In the genomic region with DNA sequence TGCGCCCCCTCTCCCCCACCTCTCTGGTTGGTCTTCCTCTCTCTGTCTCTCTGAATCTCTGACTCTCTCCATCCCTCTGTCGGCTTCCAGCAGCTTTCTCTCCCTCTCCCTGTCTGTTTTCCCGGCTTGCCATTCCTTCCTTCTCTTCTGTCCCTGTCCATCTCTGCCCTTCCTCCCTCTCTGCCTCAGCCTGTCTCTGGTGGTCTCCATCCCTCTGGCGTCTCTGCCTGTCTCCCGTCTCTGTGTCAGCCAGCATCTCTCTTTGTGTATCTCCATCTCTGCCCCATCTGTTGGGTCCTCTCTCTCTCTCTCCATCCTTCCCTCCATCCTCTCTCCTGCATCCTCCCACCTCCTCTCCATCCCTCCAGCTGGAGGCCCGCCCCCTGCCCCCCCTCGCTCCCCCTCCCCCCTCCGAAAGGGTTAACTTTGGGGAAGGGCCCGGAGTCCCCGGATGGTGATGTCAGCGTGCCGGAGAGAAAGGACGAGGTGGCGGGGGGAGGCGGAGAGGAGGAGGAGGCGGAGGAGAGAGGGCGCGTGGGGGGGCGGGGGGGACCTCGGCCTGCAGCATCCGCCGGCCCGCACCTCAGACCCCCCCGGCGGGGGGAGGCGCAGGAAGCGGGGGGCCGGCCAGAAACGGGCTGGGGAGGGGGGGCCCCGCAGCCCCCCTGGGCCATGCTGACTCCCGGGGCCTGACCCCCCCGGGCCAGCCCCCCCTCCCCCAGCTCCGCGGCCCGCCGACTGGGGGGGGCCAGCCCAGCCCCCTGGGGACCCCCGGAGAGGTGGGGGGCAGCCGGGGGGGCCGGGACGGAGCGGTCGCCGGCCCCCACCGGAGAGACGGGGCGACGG, we compare ENCODE assay signal across 8 cellular contexts. TPM values are rescaled to one million over a fixed set of nuclear protein-coding genes. Genes with fewer than 3 reads are reported as not detected.
DNase-seq lines count a peak whose midpoint lies in the region; ATAC-seq and TF ChIP-seq lines count a peak whose summit lies in the region.

A gene (plus strand): TSS at position 450 of the 846 bp plus-strand sequence. CDS start 446 bp downstream, outside the sequence.

- H3K9ac ChIP-seq in parathyroid adenoma = peak within 1 kb of the TSS; percentile 46

- peaks cover 11% of the 10 kb centered on the region for H3K4me1 ChIP-seq in parathyroid adenoma

- TF ChIP-seq CTCF in fibroblast of mammary gland (conservative IDR thresholded peaks at IDR 0.05; ENCODE audit: control insufficient read depth, insufficient read depth, low read depth, low read length) = no peak
- no peak for TF ChIP-seq CTCF in parathyroid adenoma (IDR thresholded peaks at IDR 0.05)
- TF ChIP-seq CTCF in lower leg skin (IDR thresholded peaks at IDR 0.05) = no peak

- peaks cover 26% of the 10 kb centered on the region for H3K4me1 Mint-ChIP-seq in activated T-cell treated with anti-CD3 and anti-CD28 coated beads, Interleukin-2, amount 50 U/mL, for 4 hours (ENCODE audit: low read depth)

- TF ChIP-seq POLR2A in lower leg skin (IDR thresholded peaks at IDR 0.05) = no peak

- H3K27ac ChIP-seq in parathyroid adenoma = peak within 1 kb of the TSS; percentile 56

- no peak for ATAC-seq in activated T-cell treated with anti-CD3 and anti-CD28 coated beads, Interleukin-2, amount 50 U/mL, for 4 hours
- ATAC-seq in HG03025 (IDR thresholded peaks at IDR 0.05; ENCODE audit: low FRiP score, unreplicated experiment) (no peak), HG03432 (IDR thresholded peaks at IDR 0.05; ENCODE audit: unreplicated experiment) (no peak)

- no peaks in the 10 kb centered on the region for H3K9me3 ChIP-seq in parathyroid adenoma (ENCODE audit: control insufficient read depth, low read length)

- H3K27me3 ChIP-seq in parathyroid adenoma (ENCODE audit: control insufficient read depth, insufficient read depth, low read length) = no peaks in the 10 kb centered on the region

- no peaks in the 10 kb centered on the region for H3K79me2 ChIP-seq in parathyroid adenoma

- H2AFZ ChIP-seq in parathyroid adenoma = peak within 1 kb of the TSS; percentile 73

- WGBS in lower leg skin, 2 donors = 8 to 12% methylated on average over 14 to 24 of the region's 47 CpGs

- H3K4me3 Mint-ChIP-seq in activated T-cell treated with anti-CD3 and anti-CD28 coated beads, Interleukin-2, amount 50 U/mL, for 4 hours = peak within 1 kb of the TSS; percentile 70

- DNase-seq in Daoy (ENCODE audit: low read depth) (peak; percentile 64), NCI-H2196 treated with DMSO at 0.1 percent for 48 hours (lab: John Stamatoyannopoulos, UW; ENCODE audit: unreplicated experiment) (peak; percentile 54), fibroblast of mammary gland (ENCODE audit: low read depth) (peak; percentile 38), lower leg skin (ENCODE audit: low spot score in 2 of 2) (no peak)
- DNase-seq in activated T-cell treated with anti-CD3 and anti-CD28 coated beads, Interleukin-2, amount 50 U/mL, for 4 hours = peak; percentile 53

- H3K36me3 ChIP-seq in parathyroid adenoma (ENCODE audit: control insufficient read depth, insufficient read depth, low read length) = no peaks in the 10 kb centered on the region

- H3K9me3 Mint-ChIP-seq in activated T-cell treated with anti-CD3 and anti-CD28 coated beads, Interleukin-2, amount 50 U/mL, for 4 hours = no peaks in the 10 kb centered on the region

- intact Hi-C loops in lower leg skin (cut with DNase I; ENCODE audit: low total_unique reads) = no loop called here

- no peaks in the 10 kb centered on the region for H3K27me3 Mint-ChIP-seq in activated T-cell treated with anti-CD3 and anti-CD28 coated beads, Interleukin-2, amount 50 U/mL, for 4 hours (ENCODE audit: low read depth)

- peaks cover 2% of the 10 kb centered on the region for H3K36me3 Mint-ChIP-seq in activated T-cell treated with anti-CD3 and anti-CD28 coated beads, Interleukin-2, amount 50 U/mL, for 4 hours (ENCODE audit: insufficient read depth)

- H3K4me3 ChIP-seq in fibroblast of mammary gland (ENCODE audit: control insufficient read depth, low read depth, low read length) (peak within 1 kb of the TSS; percentile 21), parathyroid adenoma (ENCODE audit: low read depth, low read length) (peak within 1 kb of the TSS; percentile 43), lower leg skin (ENCODE audit: low read depth, poor library complexity, severe bottlenecking) (no peak within 1 kb of the TSS)

- H3K4me2 ChIP-seq in parathyroid adenoma (ENCODE audit: low read length) = peak within 1 kb of the TSS; percentile 73

RNA-seq across cellular contexts. Expression of the gene that starts here (rescaled TPM):
- total RNA-seq in Daoy (2014; rRNA removed; shearing (Covaris generic)) = 6.3 and 9.0 TPM in 2 replicates
- total RNA-seq in activated T-cell treated with anti-CD3 and anti-CD28 coated beads, Interleukin-2, amount 50 U/mL, for 4 hours = 1 to 10 TPM; 4.0 to 6.5 (median 5.0) TPM
- 1 to 10 TPM in 1 of 4 donors, under 1 TPM in 1, not detected in 2; 0.44 to 4.6 TPM for total RNA-seq in lower leg skin

Comparison
In these comparisons a context has a peak if more than half of its experiments do, and no peak if none do; other contexts are left out.
1. DNase-seq: peak in Daoy (single experiment), NCI-H2196 treated with DMSO at 0.1 percent for 48 hours (single experiment), activated T-cell treated with anti-CD3 and anti-CD28 coated beads, Interleukin-2, amount 50 U/mL, for 4 hours (single experiment) and fibroblast of mammary gland (single experiment); none in lower leg skin (0 of 2).